ENCODE assay signal across 8 cellular contexts in genomic region chr7:65007036-65007435, GRCh38. TPM values are rescaled to one million over a fixed set of nuclear protein-coding genes. Genes with fewer than 3 reads are reported as not detected.
A peak's percentile ranks its signal among the peaks of the same experiment; 100 is the strongest.
DNase-seq lines count a peak whose midpoint lies in the region; ATAC-seq, FAIRE-seq and TF ChIP-seq lines count a peak whose summit lies in the region.
"Not testable (repeated sequence)": the region's sequence is repeated elsewhere in the genome, so short reads cannot be mapped to it uniquely, and the experiment has no call there.

No MANE protein-coding gene starts in this region.

- not testable (repeated sequence) for H2BK20ac ChIP-seq in H1 (ENCODE audit: low read length)

- H3K9me3 ChIP-seq in DOHH2 (ENCODE audit: control insufficient read depth, insufficient read depth, low read length); Loucy (ENCODE audit: insufficient read depth, low read depth, low read length); SK-N-SH; H1 (ENCODE audit: insufficient read depth in 2 of 2, low read depth in 1 of 2, low read length in 1 of 2); right lobe of liver; upper lobe of right lung: not testable (repeated sequence)

- H2BK5ac ChIP-seq in H1 (ENCODE audit: low read depth, low read length), result not testable (repeated sequence)

- H3K18ac ChIP-seq in H1 (ENCODE audit: extremely low read depth, low read length), result not testable (repeated sequence)

- H4K5ac ChIP-seq in H1 (ENCODE audit: insufficient read length, low read depth, low read length), result not testable (repeated sequence)

- H3K4me3 Mint-ChIP-seq in activated T-helper 2 cell treated with anti-CD3 and anti-CD28 coated beads, Interferon-gamma antibody, Interleukin-2, Interleukin-4, amounts not matched to agents 10 μg/mL and 5 μg/mL and 100 μg/mL, durations not matched to agents 14 hours and 24 hours and 36 hours (ENCODE audit: low read depth), result peak overlapping the region; percentile 94

- H3K56ac ChIP-seq in H1 (replicated peaks; ENCODE audit: insufficient read length, low read depth, low read length), result not testable (repeated sequence)

- H4K8ac ChIP-seq in H1 (ENCODE audit: extremely low read depth, insufficient read depth, low read length), result not testable (repeated sequence)

- H3K9me2 ChIP-seq in DOHH2 (replicated peaks; ENCODE audit: control insufficient read depth, low read length); Loucy (replicated peaks; ENCODE audit: low read depth, low read length); SK-N-SH: not testable (repeated sequence)

- DNase-seq in SK-N-SH; activated T-helper 2 cell treated with anti-CD3 and anti-CD28 coated beads, Interferon-gamma antibody, Interleukin-2, Interleukin-4, amounts not matched to agents 10 μg/mL and 5 μg/mL and 100 μg/mL, durations not matched to agents 14 hours and 24 hours and 36 hours (ENCODE audit: low spot score); H1 (ENCODE audit: low read depth in 1 of 2, low spot score in 2 of 2); right lobe of liver; upper lobe of right lung: not testable (repeated sequence)
- peak; percentile 54 for DNase-seq in pons (ENCODE audit: low spot score)

- H3K79me2 ChIP-seq in DOHH2 (ENCODE audit: control insufficient read depth, low read length) (peaks cover 45% of the 10 kb centered on the region), Loucy (ENCODE audit: insufficient read depth, low read length) (peaks cover 44% of the 10 kb centered on the region), SK-N-SH (ENCODE audit: insufficient read depth) (peaks cover 44% of the 10 kb centered on the region), H1 (ENCODE audit: control insufficient read depth in 1 of 2, insufficient read depth in 2 of 2, low read length in 2 of 2) (peaks cover 0 to 36% of the 10 kb centered on the region in 2 experiments; a peak in 2 of 4 replicates)

- H3K36me3 ChIP-seq in DOHH2 (ENCODE audit: control insufficient read depth, low read length), result peaks cover 35% of the 10 kb centered on the region
- not testable (repeated sequence) for H3K36me3 ChIP-seq in Loucy (ENCODE audit: insufficient read depth, low read length); H1 (ENCODE audit: control insufficient read depth in 2 of 4, insufficient read depth in 4 of 4, low read length in 3 of 4); right lobe of liver; upper lobe of right lung
- peaks cover 0 to 11% of the 10 kb centered on the region in 2 experiments for H3K36me3 ChIP-seq in SK-N-SH (replicated peaks in 1 of 2; ENCODE audit: control insufficient read depth in 1 of 2, insufficient read depth in 2 of 2, low read length in 1 of 2)

- not testable (repeated sequence) for H2AK5ac ChIP-seq in H1 (ENCODE audit: low read depth, low read length)

- H3K4me3 ChIP-seq in DOHH2 (ENCODE audit: low read length) (peak overlapping the region; percentile 90), Loucy (ENCODE audit: low read length, poor library complexity, severe bottlenecking) (peak overlapping the region; percentile 87), SK-N-SH (ENCODE audit: low read depth in 2 of 2, low read length in 1 of 2) (peak overlapping the region in 1 of 2 experiments; percentile 80; a peak in 1 of 4 replicates), H1 (ENCODE audit: extremely low read depth in 1 of 4, insufficient read depth in 2 of 4, low read depth in 3 of 4, low read length in 4 of 4) (peak overlapping the region in 3 of 4 experiments; percentile 88 to 95 (median 92); a peak in 1 of 8 replicates), right lobe of liver (peak overlapping the region in 1 of 3 donors; percentile 70), upper lobe of right lung (peak overlapping the region; percentile 71)

- H3K79me1 ChIP-seq in H1 (ENCODE audit: low read depth, low read length), result not testable (repeated sequence)

- not testable (repeated sequence) for TF ChIP-seq EP300 in SK-N-SH (IDR thresholded peaks at IDR 0.05; ENCODE audit: borderline replicate concordance in 1 of 2, low read depth in 1 of 2, low read length in 1 of 2); H1 (IDR thresholded peaks at IDR 0.05; ENCODE audit: borderline replicate concordance in 1 of 2, low read depth in 2 of 2, low read length in 2 of 2)

- not testable (repeated sequence) for H3F3A ChIP-seq in DOHH2 (ENCODE audit: control insufficient read depth, insufficient read depth); Loucy (ENCODE audit: low read depth); SK-N-SH (replicated peaks; ENCODE audit: insufficient read depth)

- not testable (repeated sequence) for H4K91ac ChIP-seq in H1 (replicated peaks; ENCODE audit: insufficient read length, low read length)

- POLR2A ChIA-PET in SK-N-SH (lab: Yijun Ruan, JAX), result interaction anchor here (0.6 to 1.7 kb wide), 7 partner anchors 14 to 367 kb away, joined by 3 to 7 read pairs (median 3); partner anchors contain the start of genes ZNF107, ZNF273 and ZNF92
- POLR2A ChIA-PET in H1 (lab: Charles Lee; ENCODE audit: partially characterized antibody), result interaction anchor here (0.9 to 3.1 kb wide), 7 partner anchors 9 to 367 kb away, joined by 3 to 14 read pairs (median 4); partner anchors contain the start of gene ZNF273

- not testable (repeated sequence) for H3K23ac ChIP-seq in H1 (ENCODE audit: insufficient read length)

- H2AFZ ChIP-seq in Loucy (ENCODE audit: low read length), result peak overlapping the region; percentile 82
- peak overlapping the region; percentile 57 for H2AFZ ChIP-seq in SK-N-SH (ENCODE audit: low read depth)
- H2AFZ ChIP-seq in H1 (ENCODE audit: low read length), result peak overlapping the region; percentile 85

- peaks cover 38% of the 10 kb centered on the region for H3K4me1 ChIP-seq in DOHH2 (ENCODE audit: control insufficient read depth, low read length)
- peaks cover 33% of the 10 kb centered on the region for H3K4me1 ChIP-seq in Loucy (ENCODE audit: insufficient read depth, low read length, poor library complexity, severe bottlenecking)
- peaks cover 6 to 15% of the 10 kb centered on the region in 2 experiments; a peak in 3 of 4 replicates for H3K4me1 ChIP-seq in SK-N-SH (ENCODE audit: control insufficient read depth in 1 of 2, insufficient read depth in 2 of 2, low read depth in 1 of 2, low read length in 1 of 2)
- H3K4me1 ChIP-seq in H1 (replicated peaks in 1 of 4; ENCODE audit: control insufficient read depth in 3 of 4, insufficient read depth in 4 of 4, low read length in 3 of 4), result not testable (repeated sequence)
- H3K4me1 ChIP-seq in right lobe of liver, result peaks cover 0 to 24% (median 10%) of the 10 kb centered on the region in 4 donors
- peaks cover 21% of the 10 kb centered on the region for H3K4me1 ChIP-seq in upper lobe of right lung

- H2BK12ac ChIP-seq in H1 (ENCODE audit: low read depth, low read length), result not testable (repeated sequence)

- H3K14ac ChIP-seq in H1 (ENCODE audit: insufficient read length), result not testable (repeated sequence)

- not testable (repeated sequence) for H3K23me2 ChIP-seq in H1 (ENCODE audit: low read depth, low read length)

- intact Hi-C loops in activated T-helper 2 cell treated with anti-CD3 and anti-CD28 coated beads, Interferon-gamma antibody, Interleukin-2, Interleukin-4, amounts not matched to agents 10 μg/mL and 5 μg/mL and 100 μg/mL, durations not matched to agents 14 hours and 24 hours and 36 hours (cut with micrococcal nuclease), result loop anchor here (2.0 kb wide), 1 partner anchor 74 kb away; no protein-coding TSS in a partner anchor
- intact Hi-C loops in right lobe of liver (cut with DNase I); upper lobe of right lung (cut with DNase I): not testable (repeated sequence)

- peak overlapping the region; percentile 54 for H3K27ac ChIP-seq in DOHH2 (ENCODE audit: low read depth, low read length)
- H3K27ac ChIP-seq in SK-N-SH (ENCODE audit: low read depth in 2 of 2, low read length in 1 of 2), result peak overlapping the region; percentile 60 to 77; a peak in 3 of 4 replicates
- H3K27ac ChIP-seq in H1 (ENCODE audit: low read depth, low read length), result not testable (repeated sequence)
- H3K27ac ChIP-seq in right lobe of liver, result peak overlapping the region in 2 of 3 donors; percentile 80 to 85
- peak overlapping the region; percentile 88 for H3K27ac ChIP-seq in upper lobe of right lung

- FAIRE-seq in H1 (lab: Jason Lieb, UNC), result not testable (repeated sequence)

- CTCF ChIA-PET in SK-N-SH (lab: Yijun Ruan, JAX) (interaction anchor here (0.7 kb wide), 1 partner anchor 56 kb away, joined by 3 read pairs; no protein-coding TSS in a partner anchor), H1 (lab: Charles Lee; ENCODE audit: partially characterized antibody) (interaction anchor here (1.4 kb wide), 1 partner anchor 57 kb away, joined by 4 read pairs; no protein-coding TSS in a partner anchor)

- not testable (repeated sequence) for H3K27me3 Mint-ChIP-seq in activated T-helper 2 cell treated with anti-CD3 and anti-CD28 coated beads, Interferon-gamma antibody, Interleukin-2, Interleukin-4, amounts not matched to agents 10 μg/mL and 5 μg/mL and 100 μg/mL, durations not matched to agents 14 hours and 24 hours and 36 hours (ENCODE audit: low read depth)

- ATAC-seq in right lobe of liver (peak in 1 of 4 donors; percentile 7), upper lobe of right lung (peak; percentile 19)

- TF ChIP-seq RAD21 in SK-N-SH (IDR thresholded peaks at IDR 0.05; ENCODE audit: low read length); H1 (IDR thresholded peaks at IDR 0.05 in 1 of 2, conservative IDR thresholded peaks at IDR 0.05 in 1 of 2; ENCODE audit: low read depth in 2 of 2, low read length in 2 of 2): not testable (repeated sequence)

- TF ChIP-seq POLR2A in H1 (IDR thresholded peaks at IDR 0.05; ENCODE audit: control extremely low read depth in 1 of 2, low read depth in 2 of 2, low read length in 2 of 2); right lobe of liver (IDR thresholded peaks at IDR 0.05): not testable (repeated sequence)

- H3K36me3 Mint-ChIP-seq in activated T-helper 2 cell treated with anti-CD3 and anti-CD28 coated beads, Interferon-gamma antibody, Interleukin-2, Interleukin-4, amounts not matched to agents 10 μg/mL and 5 μg/mL and 100 μg/mL, durations not matched to agents 14 hours and 24 hours and 36 hours (ENCODE audit: low read depth), result peaks cover 39% of the 10 kb centered on the region

- H3K4me2 ChIP-seq in DOHH2 (ENCODE audit: low read length) (peak overlapping the region; percentile 71), Loucy (ENCODE audit: low read depth, low read length, poor library complexity, severe bottlenecking) (peak overlapping the region; percentile 67), SK-N-SH (peak overlapping the region; percentile 82; the same call in 1 of the 2 replicates), H1 (ENCODE audit: insufficient read depth in 1 of 2, low read depth in 2 of 2, low read length in 2 of 2) (peak overlapping the region in 1 of 2 experiments; percentile 28; a peak in 1 of 4 replicates)

- 0 out of 2 replicates have a peak overlapping the region, but pooled peaks have one; percentile 6 for H2BK15ac ChIP-seq in H1 (ENCODE audit: low read length)

- not testable (repeated sequence) for H3K9ac ChIP-seq in Loucy (ENCODE audit: low read depth, low read length, poor library complexity, severe bottlenecking); SK-N-SH; H1 (replicated peaks in 1 of 4; ENCODE audit: extremely low read depth in 1 of 4, low read depth in 3 of 4, low read length in 3 of 4)

- not testable (repeated sequence) for H3K4ac ChIP-seq in H1 (replicated peaks; ENCODE audit: insufficient read length, low read depth, low read length)

- not testable (repeated sequence) for H4K20me1 ChIP-seq in DOHH2 (ENCODE audit: control insufficient read depth, insufficient read depth, low read depth, low read length); SK-N-SH (ENCODE audit: insufficient read depth); H1 (replicated peaks in 1 of 2; ENCODE audit: control insufficient read depth in 1 of 2, insufficient read depth in 2 of 2, low read length in 2 of 2)
- H4K20me1 ChIP-seq in Loucy (ENCODE audit: insufficient read depth, low read length, poor library complexity, severe bottlenecking), result peaks cover 31% of the 10 kb centered on the region

- H3K27ac Mint-ChIP-seq in activated T-helper 2 cell treated with anti-CD3 and anti-CD28 coated beads, Interferon-gamma antibody, Interleukin-2, Interleukin-4, amounts not matched to agents 10 μg/mL and 5 μg/mL and 100 μg/mL, durations not matched to agents 14 hours and 24 hours and 36 hours, result peak overlapping the region; percentile 66

- not testable (repeated sequence) for H2BK120ac ChIP-seq in H1 (replicated peaks; ENCODE audit: low read depth, low read length)

- peaks cover 24% of the 10 kb centered on the region for H3K9me3 Mint-ChIP-seq in activated T-helper 2 cell treated with anti-CD3 and anti-CD28 coated beads, Interferon-gamma antibody, Interleukin-2, Interleukin-4, amounts not matched to agents 10 μg/mL and 5 μg/mL and 100 μg/mL, durations not matched to agents 14 hours and 24 hours and 36 hours

- peaks cover 22% of the 10 kb centered on the region for H3K4me1 Mint-ChIP-seq in activated T-helper 2 cell treated with anti-CD3 and anti-CD28 coated beads, Interferon-gamma antibody, Interleukin-2, Interleukin-4, amounts not matched to agents 10 μg/mL and 5 μg/mL and 100 μg/mL, durations not matched to agents 14 hours and 24 hours and 36 hours (ENCODE audit: low read depth)

- not testable (repeated sequence) for TF ChIP-seq CTCF in DOHH2 (IDR thresholded peaks at IDR 0.05; ENCODE audit: low read depth, low read length, poor library complexity, severe bottlenecking); Loucy (conservative IDR thresholded peaks at IDR 0.05; ENCODE audit: low read length); SK-N-SH (IDR thresholded peaks at IDR 0.05); H1 (IDR thresholded peaks at IDR 0.05; ENCODE audit: control extremely low read depth in 1 of 3, insufficient read depth in 1 of 3, low read depth in 1 of 3, low read length in 3 of 3); right lobe of liver (IDR thresholded peaks at IDR 0.05); upper lobe of right lung (IDR thresholded peaks at IDR 0.05)

- WGBS in SK-N-SH (ENCODE audit: low lambda C conversion rate), result 73% methylated on average over 4 of the region's 4 CpGs
- 77% methylated on average over 4 of the region's 4 CpGs; no CpG with 5 or more reads in 1 of the 2 experiments for whole genome bisulfite sequencing in H1 (ENCODE audit: extremely low coverage in 1 of 2, insufficient coverage in 1 of 2, insufficient read length in 1 of 2, insufficient replicate concordance in 2 of 2, low coverage in 1 of 2, low lambda C conversion rate in 2 of 2, missing lambda C conversion rate in 1 of 2), 2 experiments
- WGBS in right lobe of liver (ENCODE audit: insufficient coverage, low coverage, low lambda C conversion rate, missing lambda C conversion rate), result 65% methylated on average over 4 of the region's 4 CpGs

- H3K27me3 ChIP-seq in DOHH2 (ENCODE audit: control insufficient read depth, low read length); Loucy (ENCODE audit: insufficient read depth, low read length, poor library complexity, severe bottlenecking); SK-N-SH (ENCODE audit: insufficient read depth); H1 (replicated peaks in 1 of 4; ENCODE audit: control insufficient read depth in 3 of 4, extremely low read depth in 1 of 4, insufficient read depth in 3 of 4, low read length in 3 of 4); right lobe of liver; upper lobe of right lung: not testable (repeated sequence)

RNA-seq across cellular contexts. Expression of gene ERV3-1, which starts 0.5 kb away (rescaled TPM):
- polyA plus RNA-seq in SK-N-SH (2012; rRNA removed) (8.4 and 17.5 TPM in 2 replicates), H1 (2011; rRNA removed) (8.8 and 9.5 TPM in 2 replicates)
- 3.8 and 4.0 TPM in 2 replicates for polyA plus RNA-seq in SK-N-SH (2012; cell fraction: cytosol; rRNA removed)
- polyA plus RNA-seq in SK-N-SH (2012; cell fraction: nucleus; rRNA removed), result 39.9 and 70.9 TPM in 2 replicates
- 9.7 and 9.8 TPM in 2 replicates for total RNA-seq in activated T-helper 2 cell treated with anti-CD3 and anti-CD28 coated beads, Interferon-gamma antibody, Interleukin-2, Interleukin-4, amounts not matched to agents 10 μg/mL and 5 μg/mL and 100 μg/mL, durations not matched to agents 14 hours and 24 hours and 36 hours
- total RNA-seq in H1 (2021; fragmentation: NEBNext Ultra II Directional; extraction: Animal tissue kit (Norgen Biotek cat#: 25700)), result 9.7 and 11.4 TPM in 2 replicates
- 8.9 TPM for polyA plus RNA-seq in H1 (2011; cell fraction: cytosol; rRNA removed)
- 25.6 TPM for polyA plus RNA-seq in H1 (2011; cell fraction: nucleus; rRNA removed)
- polyA plus RNA-seq in H1 (2012, experiment 1 of 2), result 8.5 to 11.6 TPM (median 11.2 TPM) in 4 replicates
- polyA plus RNA-seq in H1 (2012, experiment 2 of 2), result 4.8 TPM
- 13.3 TPM for polyA plus RNA-seq in H1 (2013, experiment 1 of 2)
- polyA plus RNA-seq in H1 (2013, experiment 2 of 2), result 10.9 TPM
- polyA minus RNA-seq in H1 (2011; rRNA and poly(A)+ RNA removed), result 21.7 and 28.9 TPM in 2 replicates
- polyA minus RNA-seq in H1 (2011; cell fraction: cytosol; rRNA and poly(A)+ RNA removed), result 16.0 TPM
- 52.5 TPM for polyA minus RNA-seq in H1 (2011; cell fraction: nucleus; rRNA and poly(A)+ RNA removed)
- total RNA-seq in right lobe of liver (1 to 10 TPM; 4.2 to 5.3 (median 4.9) TPM), upper lobe of right lung (24.9 TPM)

RNA-seq across cellular contexts. Expression of gene ZNF117, which starts 16.2 kb away (rescaled TPM):
- polyA plus RNA-seq in SK-N-SH (2012; rRNA removed) (3.8 and 6.5 TPM in 2 replicates), H1 (2011; rRNA removed) (2.1 and 2.9 TPM in 2 replicates)
- polyA plus RNA-seq in SK-N-SH (2012; cell fraction: cytosol; rRNA removed), result 1.8 and 2.0 TPM in 2 replicates
- 12.5 and 31.0 TPM in 2 replicates for polyA plus RNA-seq in SK-N-SH (2012; cell fraction: nucleus; rRNA removed)
- 3.3 and 3.5 TPM in 2 replicates for total RNA-seq in activated T-helper 2 cell treated with anti-CD3 and anti-CD28 coated beads, Interferon-gamma antibody, Interleukin-2, Interleukin-4, amounts not matched to agents 10 μg/mL and 5 μg/mL and 100 μg/mL, durations not matched to agents 14 hours and 24 hours and 36 hours
- 10.2 and 13.0 TPM in 2 replicates for total RNA-seq in H1 (2021; fragmentation: NEBNext Ultra II Directional; extraction: Animal tissue kit (Norgen Biotek cat#: 25700))
- polyA plus RNA-seq in H1 (2011; cell fraction: cytosol; rRNA removed), result 4.2 TPM
- polyA plus RNA-seq in H1 (2011; cell fraction: nucleus; rRNA removed), result 5.2 TPM
- 2.6 to 10.0 TPM (median 3.8 TPM) in 4 replicates for polyA plus RNA-seq in H1 (2012, experiment 1 of 2)
- polyA plus RNA-seq in H1 (2012, experiment 2 of 2), result 0.26 TPM
- polyA plus RNA-seq in H1 (2013, experiment 1 of 2), result 13.2 TPM
- 11.7 TPM for polyA plus RNA-seq in H1 (2013, experiment 2 of 2)
- polyA minus RNA-seq in H1 (2011; rRNA and poly(A)+ RNA removed), result 8.3 and 10.8 TPM in 2 replicates
- 5.5 TPM for polyA minus RNA-seq in H1 (2011; cell fraction: cytosol; rRNA and poly(A)+ RNA removed)
- polyA minus RNA-seq in H1 (2011; cell fraction: nucleus; rRNA and poly(A)+ RNA removed), result 37.9 TPM
- total RNA-seq in right lobe of liver (1 to 10 TPM; 1.6 to 3.8 (median 3.0) TPM), upper lobe of right lung (18.7 TPM)
